15 cellular contexts compared by ENCODE assay signal in the genomic region with DNA sequence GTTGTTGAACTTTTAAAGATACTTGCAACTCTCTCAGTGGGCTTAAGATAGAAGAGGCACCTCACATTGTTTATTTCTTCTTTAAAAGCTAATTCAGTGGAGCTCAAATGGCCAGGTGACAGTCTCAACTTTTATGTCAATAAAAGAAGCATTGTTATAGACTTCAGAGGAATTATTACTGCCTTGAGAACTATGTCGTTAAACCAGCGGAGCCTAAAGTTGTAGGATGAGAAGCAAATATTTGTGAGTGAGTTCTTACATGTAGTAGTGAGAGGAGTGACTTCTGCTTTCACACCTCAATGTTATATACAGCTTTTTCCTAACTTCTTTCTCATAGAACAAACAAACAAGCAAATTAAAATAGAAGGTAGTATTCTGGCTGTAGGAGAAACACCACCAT. TPM values are rescaled to one million over a fixed set of nuclear protein-coding genes. Genes with fewer than 3 reads are reported as not detected.
DNase-seq lines count a peak whose midpoint lies in the region; ATAC-seq and TF ChIP-seq lines count a peak whose summit lies in the region.
"Had no signal": no experiment of that assay in that cellular context is flagged by ENCODE, and none has a peak within 500 bp of the region (broad histone marks: within the 10 kb centered on the region; RNA-seq: fewer than 3 reads in every experiment).

No MANE protein-coding gene starts in this region.

- H3K27ac ChIP-seq in HEK293 (ENCODE audit: extremely low read depth, low read depth, low read length), result no peak overlapping the region
- H3K27ac ChIP-seq: A549, C4-2B, GM23248 had no signal

- H3K36me3 ChIP-seq in HEK293 (ENCODE audit: control insufficient read depth in 2 of 2, insufficient read depth in 1 of 2, low read length in 2 of 2), result no peaks in the 10 kb centered on the region
- H3K36me3 ChIP-seq: BE2C had no signal

- POLR2A ChIA-PET in HEK293 (lab: Yijun Ruan, JAX), result no interaction called here

- intact Hi-C loops in left colon (cut with DNase I, micrococcal nuclease), result no loop called here

- H3K4me1 ChIP-seq in HEK293 (ENCODE audit: control insufficient read depth, insufficient read depth, low read length), result no peaks in the 10 kb centered on the region
- H3K4me1 ChIP-seq: A549, BE2C had no signal

- TF ChIP-seq CTCF in HEK293 (tag by site-specific recombination; IDR thresholded peaks at IDR 0.05), result no peak

- CTCF ChIA-PET in HEK293 (lab: Yijun Ruan, JAX), result no interaction called here

- no peaks in the 10 kb centered on the region for H3K9me3 ChIP-seq in HEK293 (ENCODE audit: control insufficient read depth, insufficient read depth, low read depth, low read length)
- H3K9me3 ChIP-seq: A549, BE2C had no signal

- ATAC-seq in left colon (peak; percentile 76), GM18907 (IDR thresholded peaks at IDR 0.05; ENCODE audit: unreplicated experiment) (no peak)
- ATAC-seq: A549, GM12878, HCT116 had no signal

- peak; percentile 12 to 26 for DNase-seq in NCI-H526 (lab: John Stamatoyannopoulos, UW)
- DNase-seq in left colon, result no peak
- DNase-seq in renal cortical epithelial cell (ENCODE audit: low read depth), result peak; percentile 44
- DNase-seq in NCI-H524 (lab: John Stamatoyannopoulos, UW), result no peak
- no peak for DNase-seq in mesenteric fat pad (ENCODE audit: low spot score)
- DNase-seq: BE2C; CD4-positive, alpha-beta memory T cell; DMS79; GM23248 had no signal

- H3K4me3 ChIP-seq in HEK293 (ENCODE audit: low read depth, low read length), result no peak overlapping the region
- H3K4me3 ChIP-seq: A549, GM12878, GM23248 had no signal

TF ChIP-seq in HEK293, 187 proteins besides CTCF, POLR2A, EP300 and RAD21:
- TF ChIP-seq ZNF785 (tag by site-specific recombination; IDR thresholded peaks at IDR 0.05), result no peak
- TF ChIP-seq, protein P1, sequence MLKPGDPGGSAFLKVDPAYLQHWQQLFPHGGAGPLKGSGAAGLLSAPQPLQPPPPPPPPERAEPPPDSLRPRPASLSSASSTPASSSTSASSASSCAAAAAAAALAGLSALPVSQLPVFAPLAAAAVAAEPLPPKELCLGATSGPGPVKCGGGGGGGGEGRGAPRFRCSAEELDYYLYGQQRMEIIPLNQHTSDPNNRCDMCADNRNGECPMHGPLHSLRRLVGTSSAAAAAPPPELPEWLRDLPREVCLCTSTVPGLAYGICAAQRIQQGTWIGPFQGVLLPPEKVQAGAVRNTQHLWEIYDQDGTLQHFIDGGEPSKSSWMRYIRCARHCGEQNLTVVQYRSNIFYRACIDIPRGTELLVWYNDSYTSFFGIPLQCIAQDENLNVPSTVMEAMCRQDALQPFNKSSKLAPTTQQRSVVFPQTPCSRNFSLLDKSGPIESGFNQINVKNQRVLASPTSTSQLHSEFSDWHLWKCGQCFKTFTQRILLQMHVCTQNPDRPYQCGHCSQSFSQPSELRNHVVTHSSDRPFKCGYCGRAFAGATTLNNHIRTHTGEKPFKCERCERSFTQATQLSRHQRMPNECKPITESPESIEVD (tag by site-specific recombination; IDR thresholded peaks at IDR 0.05), result 0 out of 2 replicates have a peak, but pooled peaks have one; percentile 7

RNA-seq across cellular contexts. Expression of a gene that starts 31.2 kb away (rescaled TPM):
- total RNA-seq in left colon (10 to 100 TPM; 16.8 to 22.3 TPM), renal cortical epithelial cell (18.1 and 65.0 TPM in 2 replicates), mesenteric fat pad (11.8 TPM)

RNA-seq across cellular contexts. Expression of a gene that starts 56.4 kb away (rescaled TPM):
- total RNA-seq in left colon, result 10 to 100 TPM; 26.9 to 31.1 TPM
- 29.0 and 45.4 TPM in 2 replicates for total RNA-seq in renal cortical epithelial cell
- 17.9 TPM for total RNA-seq in mesenteric fat pad

Comparison
In these comparisons a context has a peak if more than half of its experiments do, and no peak if none do; other contexts are left out.
1. DNase-seq: peak in NCI-H526 (2 of 2) and renal cortical epithelial cell (single experiment); none in left colon (0 of 2), NCI-H524 (0 of 2) and mesenteric fat pad (single experiment).